ENCODE assay signal across 1 cellular context in the genomic region with DNA sequence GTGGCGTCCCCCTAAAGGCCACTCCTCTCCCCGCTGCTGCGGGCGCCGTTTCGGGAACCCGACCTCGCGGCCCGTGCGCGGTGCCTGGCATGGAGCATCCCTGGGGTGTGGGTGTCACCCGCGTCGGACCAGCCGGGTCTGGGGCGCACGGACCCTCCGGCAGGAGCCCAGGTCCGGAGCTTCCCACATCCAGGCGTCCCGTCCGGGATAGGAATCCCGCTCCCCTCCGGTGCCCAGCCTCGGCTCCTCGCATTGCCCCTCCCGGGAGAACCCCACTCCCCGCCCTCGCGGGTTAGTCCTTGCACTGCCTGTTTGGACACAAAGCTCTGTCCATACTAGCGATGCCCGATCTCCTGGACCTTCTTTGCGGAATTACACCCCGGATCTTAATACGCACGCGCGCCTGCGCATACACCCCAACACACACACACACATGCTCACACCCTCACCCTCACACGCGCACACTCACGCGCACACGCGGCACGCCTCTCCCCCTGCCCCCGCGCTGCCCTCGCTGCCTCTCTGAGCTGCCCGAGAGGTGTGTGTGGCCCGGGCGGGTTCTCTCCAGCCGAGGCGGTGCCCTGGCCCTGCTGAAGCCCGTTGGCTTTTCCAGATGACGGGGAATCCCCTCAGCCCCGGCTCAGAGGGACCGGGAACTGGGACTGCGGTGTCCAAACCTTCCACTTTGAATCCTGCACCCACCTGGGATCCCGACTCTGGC.
A peak's percentile ranks its signal among the peaks of the same experiment; 100 is the strongest.
TF ChIP-seq lines count a peak whose summit lies in the region.

No MANE protein-coding gene starts in this region.

TF ChIP-seq in HepG2, 621 proteins besides CTCF, POLR2A, EP300 and RAD21 (continued from another document and continues in another):
- TF ChIP-seq, protein P1, sequence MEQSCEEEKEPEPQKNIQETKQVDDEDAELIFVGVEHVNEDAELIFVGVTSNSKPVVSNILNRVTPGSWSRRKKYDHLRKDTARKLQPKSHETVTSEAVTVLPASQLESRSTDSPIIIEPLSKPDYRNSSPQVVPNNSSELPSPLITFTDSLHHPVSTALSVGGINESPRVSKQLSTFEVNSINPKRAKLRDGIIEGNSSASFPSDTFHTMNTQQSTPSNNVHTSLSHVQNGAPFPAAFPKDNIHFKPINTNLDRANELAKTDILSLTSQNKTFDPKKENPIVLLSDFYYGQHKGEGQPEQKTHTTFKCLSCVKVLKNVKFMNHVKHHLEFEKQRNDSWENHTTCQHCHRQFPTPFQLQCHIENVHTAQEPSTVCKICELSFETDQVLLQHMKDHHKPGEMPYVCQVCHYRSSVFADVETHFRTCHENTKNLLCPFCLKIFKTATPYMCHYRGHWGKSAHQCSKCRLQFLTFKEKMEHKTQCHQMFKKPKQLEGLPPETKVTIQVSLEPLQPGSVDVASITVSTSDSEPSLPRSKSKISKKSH (CRISPR knock-in tag; IDR thresholded peaks at IDR 0.05; ENCODE audit: borderline replicate concordance) = peak; percentile 56; the same call in 1 of the 2 replicates
- TF ChIP-seq, protein P2, sequence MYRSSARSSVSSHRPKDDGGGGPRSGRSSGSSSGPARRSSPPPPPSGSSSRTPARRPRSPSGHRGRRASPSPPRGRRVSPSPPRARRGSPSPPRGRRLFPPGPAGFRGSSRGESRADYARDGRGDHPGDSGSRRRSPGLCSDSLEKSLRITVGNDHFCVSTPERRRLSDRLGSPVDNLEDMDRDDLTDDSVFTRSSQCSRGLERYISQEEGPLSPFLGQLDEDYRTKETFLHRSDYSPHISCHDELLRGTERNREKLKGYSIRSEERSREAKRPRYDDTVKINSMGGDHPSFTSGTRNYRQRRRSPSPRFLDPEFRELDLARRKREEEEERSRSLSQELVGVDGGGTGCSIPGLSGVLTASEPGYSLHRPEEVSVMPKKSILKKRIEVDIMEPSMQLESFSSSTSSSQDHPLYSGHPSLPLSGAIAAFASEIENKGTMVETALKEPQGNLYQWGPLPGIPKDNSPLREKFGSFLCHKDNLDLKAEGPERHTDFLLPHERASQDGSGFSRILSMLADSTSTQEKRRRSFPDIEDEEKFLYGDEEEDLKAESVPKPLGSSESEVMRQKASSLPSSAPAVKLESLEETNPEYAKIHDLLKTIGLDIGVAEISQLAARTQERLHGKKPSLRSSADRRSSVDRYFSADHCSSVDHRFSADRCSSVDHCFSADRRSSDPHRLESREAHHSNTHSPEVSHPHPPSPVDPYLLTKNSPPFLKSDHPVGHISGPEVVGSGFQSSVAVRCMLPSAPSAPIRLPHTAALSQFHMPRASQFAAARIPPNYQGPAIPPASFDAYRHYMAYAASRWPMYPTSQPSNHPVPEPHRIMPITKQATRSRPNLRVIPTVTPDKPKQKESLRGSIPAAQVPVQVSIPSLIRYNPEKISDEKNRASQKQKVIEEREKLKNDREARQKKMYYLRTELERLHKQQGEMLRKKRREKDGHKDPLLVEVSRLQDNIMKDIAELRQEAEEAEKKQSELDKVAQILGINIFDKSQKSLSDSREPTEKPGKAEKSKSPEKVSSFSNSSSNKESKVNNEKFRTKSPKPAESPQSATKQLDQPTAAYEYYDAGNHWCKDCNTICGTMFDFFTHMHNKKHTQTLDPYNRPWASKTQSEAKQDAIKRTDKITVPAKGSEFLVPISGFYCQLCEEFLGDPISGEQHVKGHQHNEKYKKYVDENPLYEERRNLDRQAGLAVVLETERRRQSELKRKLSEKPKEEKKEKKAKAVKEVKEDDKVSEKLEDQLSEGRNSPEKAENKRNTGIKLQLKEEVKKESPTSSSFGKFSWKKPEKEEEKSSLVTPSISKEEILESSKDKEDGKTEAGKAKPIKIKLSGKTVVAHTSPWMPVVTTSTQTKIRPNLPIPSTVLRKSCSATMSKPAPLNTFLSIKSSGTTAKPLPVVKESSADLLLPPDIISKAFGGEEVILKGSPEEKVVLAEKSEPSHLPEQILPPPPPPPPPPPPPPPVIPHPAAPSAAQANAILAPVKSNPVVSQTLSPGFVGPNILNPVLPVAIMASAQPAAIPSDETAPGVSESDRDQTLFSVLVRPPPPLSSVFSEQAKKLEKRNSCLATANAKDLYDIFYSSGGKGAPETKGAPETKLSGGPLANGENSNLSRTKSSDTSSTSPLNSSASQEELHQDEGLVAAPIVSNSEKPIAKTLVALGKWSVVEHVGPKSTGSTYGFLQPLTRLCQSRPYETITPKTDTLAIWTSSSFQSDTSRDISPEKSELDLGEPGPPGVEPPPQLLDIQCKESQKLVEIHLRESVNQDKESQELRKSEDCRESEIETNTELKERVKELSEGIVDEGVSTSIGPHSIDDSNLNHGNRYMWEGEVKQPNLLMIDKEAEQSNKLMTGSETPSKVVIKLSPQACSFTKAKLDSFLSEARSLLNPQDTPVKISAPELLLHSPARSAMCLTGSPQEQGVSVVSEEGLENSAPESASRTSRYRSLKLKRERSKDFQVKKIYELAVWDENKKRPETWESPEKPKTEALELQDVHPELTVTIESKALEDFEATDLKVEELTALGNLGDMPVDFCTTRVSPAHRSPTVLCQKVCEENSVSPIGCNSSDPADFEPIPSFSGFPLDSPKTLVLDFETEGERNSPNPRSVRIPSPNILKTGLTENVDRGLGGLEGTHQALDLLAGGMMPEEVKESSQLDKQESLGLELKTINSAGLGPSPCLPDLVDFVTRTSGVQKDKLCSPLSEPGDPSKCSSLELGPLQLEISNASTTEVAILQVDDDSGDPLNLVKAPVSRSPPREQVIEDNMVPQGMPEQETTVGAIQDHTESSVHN (CRISPR knock-in tag; IDR thresholded peaks at IDR 0.05) = no peak
- TF ChIP-seq FLYWCH1 (CRISPR knock-in tag; IDR thresholded peaks at IDR 0.05) = no peak
- no peak for TF ChIP-seq ZC3H4 (CRISPR knock-in tag; IDR thresholded peaks at IDR 0.05; ENCODE audit: borderline replicate concordance)
- no peak for TF ChIP-seq ZNF468 (CRISPR knock-in tag; IDR thresholded peaks at IDR 0.05)
- no peak for TF ChIP-seq ZFP36 (IDR thresholded peaks at IDR 0.05; ENCODE audit: borderline replicate concordance, low read depth, low read length, partially characterized antibody)
- TF ChIP-seq, protein P3, sequence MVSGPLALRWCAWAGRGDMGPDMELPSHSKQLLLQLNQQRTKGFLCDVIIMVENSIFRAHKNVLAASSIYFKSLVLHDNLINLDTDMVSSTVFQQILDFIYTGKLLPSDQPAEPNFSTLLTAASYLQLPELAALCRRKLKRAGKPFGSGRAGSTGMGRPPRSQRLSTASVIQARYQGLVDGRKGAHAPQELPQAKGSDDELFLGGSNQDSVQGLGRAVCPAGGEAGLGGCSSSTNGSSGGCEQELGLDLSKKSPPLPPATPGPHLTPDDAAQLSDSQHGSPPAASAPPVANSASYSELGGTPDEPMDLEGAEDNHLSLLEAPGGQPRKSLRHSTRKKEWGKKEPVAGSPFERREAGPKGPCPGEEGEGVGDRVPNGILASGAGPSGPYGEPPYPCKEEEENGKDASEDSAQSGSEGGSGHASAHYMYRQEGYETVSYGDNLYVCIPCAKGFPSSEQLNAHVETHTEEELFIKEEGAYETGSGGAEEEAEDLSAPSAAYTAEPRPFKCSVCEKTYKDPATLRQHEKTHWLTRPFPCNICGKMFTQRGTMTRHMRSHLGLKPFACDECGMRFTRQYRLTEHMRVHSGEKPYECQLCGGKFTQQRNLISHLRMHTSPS (CRISPR knock-in tag; IDR thresholded peaks at IDR 0.05; ENCODE audit: low read depth) = no peak
- TF ChIP-seq, protein P4, sequence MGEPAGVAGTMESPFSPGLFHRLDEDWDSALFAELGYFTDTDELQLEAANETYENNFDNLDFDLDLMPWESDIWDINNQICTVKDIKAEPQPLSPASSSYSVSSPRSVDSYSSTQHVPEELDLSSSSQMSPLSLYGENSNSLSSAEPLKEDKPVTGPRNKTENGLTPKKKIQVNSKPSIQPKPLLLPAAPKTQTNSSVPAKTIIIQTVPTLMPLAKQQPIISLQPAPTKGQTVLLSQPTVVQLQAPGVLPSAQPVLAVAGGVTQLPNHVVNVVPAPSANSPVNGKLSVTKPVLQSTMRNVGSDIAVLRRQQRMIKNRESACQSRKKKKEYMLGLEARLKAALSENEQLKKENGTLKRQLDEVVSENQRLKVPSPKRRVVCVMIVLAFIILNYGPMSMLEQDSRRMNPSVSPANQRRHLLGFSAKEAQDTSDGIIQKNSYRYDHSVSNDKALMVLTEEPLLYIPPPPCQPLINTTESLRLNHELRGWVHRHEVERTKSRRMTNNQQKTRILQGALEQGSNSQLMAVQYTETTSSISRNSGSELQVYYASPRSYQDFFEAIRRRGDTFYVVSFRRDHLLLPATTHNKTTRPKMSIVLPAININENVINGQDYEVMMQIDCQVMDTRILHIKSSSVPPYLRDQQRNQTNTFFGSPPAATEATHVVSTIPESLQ (CRISPR knock-in tag; conservative IDR thresholded peaks at IDR 0.05) = no peak
- TF ChIP-seq, protein P5, sequence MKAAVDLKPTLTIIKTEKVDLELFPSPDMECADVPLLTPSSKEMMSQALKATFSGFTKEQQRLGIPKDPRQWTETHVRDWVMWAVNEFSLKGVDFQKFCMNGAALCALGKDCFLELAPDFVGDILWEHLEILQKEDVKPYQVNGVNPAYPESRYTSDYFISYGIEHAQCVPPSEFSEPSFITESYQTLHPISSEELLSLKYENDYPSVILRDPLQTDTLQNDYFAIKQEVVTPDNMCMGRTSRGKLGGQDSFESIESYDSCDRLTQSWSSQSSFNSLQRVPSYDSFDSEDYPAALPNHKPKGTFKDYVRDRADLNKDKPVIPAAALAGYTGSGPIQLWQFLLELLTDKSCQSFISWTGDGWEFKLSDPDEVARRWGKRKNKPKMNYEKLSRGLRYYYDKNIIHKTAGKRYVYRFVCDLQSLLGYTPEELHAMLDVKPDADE (CRISPR knock-in tag; IDR thresholded peaks at IDR 0.05) = no peak
- TF ChIP-seq, protein P6, sequence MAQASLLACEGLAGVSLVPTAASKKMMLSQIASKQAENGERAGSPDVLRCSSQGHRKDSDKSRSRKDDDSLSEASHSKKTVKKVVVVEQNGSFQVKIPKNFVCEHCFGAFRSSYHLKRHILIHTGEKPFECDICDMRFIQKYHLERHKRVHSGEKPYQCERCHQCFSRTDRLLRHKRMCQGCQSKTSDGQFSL (CRISPR knock-in tag; IDR thresholded peaks at IDR 0.05) = no peak
- TF ChIP-seq, protein P7, sequence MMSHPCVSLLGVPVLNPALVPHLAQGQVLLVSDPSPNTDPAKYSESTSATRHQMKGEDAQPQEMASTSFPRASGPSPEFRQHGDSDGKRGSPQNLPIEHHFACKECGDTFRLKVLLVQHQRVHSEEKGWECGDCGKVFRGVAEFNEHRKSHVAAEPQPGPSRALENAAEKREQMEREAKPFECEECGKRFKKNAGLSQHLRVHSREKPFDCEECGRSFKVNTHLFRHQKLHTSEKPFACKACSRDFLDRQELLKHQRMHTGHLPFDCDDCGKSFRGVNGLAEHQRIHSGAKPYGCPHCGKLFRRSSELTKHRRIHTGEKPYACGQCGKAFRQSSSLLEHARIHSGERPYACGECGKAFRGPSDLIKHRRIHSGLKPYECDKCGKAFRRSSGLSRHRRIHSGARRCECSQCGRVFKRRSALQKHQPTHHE (CRISPR knock-in tag; IDR thresholded peaks at IDR 0.05; ENCODE audit: borderline replicate concordance) = no peak
- TF ChIP-seq, protein P8, sequence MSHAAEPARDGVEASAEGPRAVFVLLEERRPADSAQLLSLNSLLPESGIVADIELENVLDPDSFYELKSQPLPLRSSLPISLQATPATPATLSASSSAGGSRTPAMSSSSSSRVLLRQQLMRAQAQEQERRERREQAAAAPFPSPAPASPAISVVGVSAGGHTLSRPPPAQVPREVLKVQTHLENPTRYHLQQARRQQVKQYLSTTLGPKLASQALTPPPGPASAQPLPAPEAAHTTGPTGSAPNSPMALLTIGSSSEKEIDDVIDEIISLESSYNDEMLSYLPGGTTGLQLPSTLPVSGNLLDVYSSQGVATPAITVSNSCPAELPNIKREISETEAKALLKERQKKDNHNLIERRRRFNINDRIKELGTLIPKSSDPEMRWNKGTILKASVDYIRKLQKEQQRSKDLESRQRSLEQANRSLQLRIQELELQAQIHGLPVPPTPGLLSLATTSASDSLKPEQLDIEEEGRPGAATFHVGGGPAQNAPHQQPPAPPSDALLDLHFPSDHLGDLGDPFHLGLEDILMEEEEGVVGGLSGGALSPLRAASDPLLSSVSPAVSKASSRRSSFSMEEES (CRISPR knock-in tag; IDR thresholded peaks at IDR 0.05) = no peak
- no peak for TF ChIP-seq FOXA1 (IDR thresholded peaks at IDR 0.05)
- no peak for TF ChIP-seq FOXA1 (CRISPR knock-in tag; IDR thresholded peaks at IDR 0.05)
- no peak for TF ChIP-seq EZH2 (conservative IDR thresholded peaks at IDR 0.05; ENCODE audit: low read depth, low read length)
- TF ChIP-seq ZNF709 (CRISPR knock-in tag; IDR thresholded peaks at IDR 0.05) = no peak
- TF ChIP-seq, protein P9, sequence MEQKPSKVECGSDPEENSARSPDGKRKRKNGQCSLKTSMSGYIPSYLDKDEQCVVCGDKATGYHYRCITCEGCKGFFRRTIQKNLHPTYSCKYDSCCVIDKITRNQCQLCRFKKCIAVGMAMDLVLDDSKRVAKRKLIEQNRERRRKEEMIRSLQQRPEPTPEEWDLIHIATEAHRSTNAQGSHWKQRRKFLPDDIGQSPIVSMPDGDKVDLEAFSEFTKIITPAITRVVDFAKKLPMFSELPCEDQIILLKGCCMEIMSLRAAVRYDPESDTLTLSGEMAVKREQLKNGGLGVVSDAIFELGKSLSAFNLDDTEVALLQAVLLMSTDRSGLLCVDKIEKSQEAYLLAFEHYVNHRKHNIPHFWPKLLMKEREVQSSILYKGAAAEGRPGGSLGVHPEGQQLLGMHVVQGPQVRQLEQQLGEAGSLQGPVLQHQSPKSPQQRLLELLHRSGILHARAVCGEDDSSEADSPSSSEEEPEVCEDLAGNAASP (CRISPR knock-in tag; IDR thresholded peaks at IDR 0.05; ENCODE audit: borderline replicate concordance) = no peak
- TF ChIP-seq FOXO1 (CRISPR knock-in tag; IDR thresholded peaks at IDR 0.05) = no peak
- no peak; the same call in 1 of the 2 replicates for TF ChIP-seq PHF21A (CRISPR knock-in tag; IDR thresholded peaks at IDR 0.05)
- TF ChIP-seq YEATS4 (CRISPR knock-in tag; IDR thresholded peaks at IDR 0.05; ENCODE audit: borderline replicate concordance) = no peak
- TF ChIP-seq KDM6A (CRISPR knock-in tag; IDR thresholded peaks at IDR 0.05; ENCODE audit: low read depth) = no peak
- no peak for TF ChIP-seq TCF12 (IDR thresholded peaks at IDR 0.05)
- no peak for TF ChIP-seq TCF12 (CRISPR knock-in tag; IDR thresholded peaks at IDR 0.05)
- no peak for TF ChIP-seq ZNF773 (CRISPR knock-in tag; IDR thresholded peaks at IDR 0.05; ENCODE audit: borderline replicate concordance)
- no peak for TF ChIP-seq MZF1 (CRISPR knock-in tag; IDR thresholded peaks at IDR 0.05; ENCODE audit: borderline replicate concordance)
- TF ChIP-seq NFYC (CRISPR knock-in tag; IDR thresholded peaks at IDR 0.05) = no peak
- no peak for TF ChIP-seq RXRB (CRISPR knock-in tag; IDR thresholded peaks at IDR 0.05; ENCODE audit: borderline replicate concordance)
- TF ChIP-seq CAMTA2 (CRISPR knock-in tag; IDR thresholded peaks at IDR 0.05; ENCODE audit: borderline replicate concordance) = no peak
- no peak for TF ChIP-seq REPIN1 (CRISPR knock-in tag; IDR thresholded peaks at IDR 0.05; ENCODE audit: borderline replicate concordance, low read depth)
- no peak for TF ChIP-seq TRIM24 (CRISPR knock-in tag; IDR thresholded peaks at IDR 0.05)
- no peak for TF ChIP-seq ZNF138 (CRISPR knock-in tag; IDR thresholded peaks at IDR 0.05; ENCODE audit: low read depth)
- no peak for TF ChIP-seq HOXA7 (CRISPR knock-in tag; IDR thresholded peaks at IDR 0.05)
- no peak for TF ChIP-seq ZBTB1 (CRISPR knock-in tag; IDR thresholded peaks at IDR 0.05; ENCODE audit: borderline replicate concordance)
- TF ChIP-seq ZFAT (CRISPR knock-in tag; conservative IDR thresholded peaks at IDR 0.05) = no peak
- no peak for TF ChIP-seq ASH2L (IDR thresholded peaks at IDR 0.05; ENCODE audit: insufficient read length, low read depth, low read length)
